ENCODE assay signal across 2 cellular contexts in the genomic region with DNA sequence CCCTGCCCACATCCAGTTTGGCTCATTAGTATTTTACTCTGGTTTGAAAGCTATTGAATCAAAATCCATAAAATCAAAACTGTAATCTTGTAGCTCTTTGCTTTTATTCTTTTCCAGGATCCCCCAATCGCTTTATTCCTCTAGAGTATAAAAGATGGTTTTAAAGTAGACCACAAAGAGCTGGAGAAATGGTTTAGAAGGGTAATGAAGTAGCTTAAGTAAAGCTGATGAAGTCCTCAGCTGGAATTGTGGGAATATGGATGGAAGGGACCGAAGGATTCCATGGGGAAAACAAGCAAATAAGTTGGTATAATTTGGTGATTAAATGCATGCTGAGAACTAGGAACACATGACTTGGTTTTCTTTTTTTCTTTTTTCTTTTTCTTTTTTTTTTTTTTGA.
TF ChIP-seq lines count a peak whose summit lies in the region.

No MANE protein-coding gene starts in this region.

TF ChIP-seq in SK-N-SH, 30 proteins besides CTCF, POLR2A, EP300 and RAD21 (continued from another document):
- TF ChIP-seq, protein P1, sequence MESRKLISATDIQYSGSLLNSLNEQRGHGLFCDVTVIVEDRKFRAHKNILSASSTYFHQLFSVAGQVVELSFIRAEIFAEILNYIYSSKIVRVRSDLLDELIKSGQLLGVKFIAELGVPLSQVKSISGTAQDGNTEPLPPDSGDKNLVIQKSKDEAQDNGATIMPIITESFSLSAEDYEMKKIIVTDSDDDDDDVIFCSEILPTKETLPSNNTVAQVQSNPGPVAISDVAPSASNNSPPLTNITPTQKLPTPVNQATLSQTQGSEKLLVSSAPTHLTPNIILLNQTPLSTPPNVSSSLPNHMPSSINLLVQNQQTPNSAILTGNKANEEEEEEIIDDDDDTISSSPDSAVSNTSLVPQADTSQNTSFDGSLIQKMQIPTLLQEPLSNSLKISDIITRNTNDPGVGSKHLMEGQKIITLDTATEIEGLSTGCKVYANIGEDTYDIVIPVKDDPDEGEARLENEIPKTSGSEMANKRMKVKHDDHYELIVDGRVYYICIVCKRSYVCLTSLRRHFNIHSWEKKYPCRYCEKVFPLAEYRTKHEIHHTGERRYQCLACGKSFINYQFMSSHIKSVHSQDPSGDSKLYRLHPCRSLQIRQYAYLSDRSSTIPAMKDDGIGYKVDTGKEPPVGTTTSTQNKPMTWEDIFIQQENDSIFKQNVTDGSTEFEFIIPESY (IDR thresholded peaks at IDR 0.05; ENCODE audit: borderline replicate concordance, low read depth), result no peak
- TF ChIP-seq EZH2phosphoT487 (IDR thresholded peaks at IDR 0.05; ENCODE audit: borderline replicate concordance, low read depth), result no peak
- TF ChIP-seq MXI1 (IDR thresholded peaks at IDR 0.05; ENCODE audit: low read depth, low read length), result no peak

TF ChIP-seq in SK-N-SH treated with all-trans-retinoic acid at 6 μM for 48 hours, 23 proteins besides CTCF, POLR2A, EP300 and RAD21 (continued from another document):
- TF ChIP-seq, protein P2, sequence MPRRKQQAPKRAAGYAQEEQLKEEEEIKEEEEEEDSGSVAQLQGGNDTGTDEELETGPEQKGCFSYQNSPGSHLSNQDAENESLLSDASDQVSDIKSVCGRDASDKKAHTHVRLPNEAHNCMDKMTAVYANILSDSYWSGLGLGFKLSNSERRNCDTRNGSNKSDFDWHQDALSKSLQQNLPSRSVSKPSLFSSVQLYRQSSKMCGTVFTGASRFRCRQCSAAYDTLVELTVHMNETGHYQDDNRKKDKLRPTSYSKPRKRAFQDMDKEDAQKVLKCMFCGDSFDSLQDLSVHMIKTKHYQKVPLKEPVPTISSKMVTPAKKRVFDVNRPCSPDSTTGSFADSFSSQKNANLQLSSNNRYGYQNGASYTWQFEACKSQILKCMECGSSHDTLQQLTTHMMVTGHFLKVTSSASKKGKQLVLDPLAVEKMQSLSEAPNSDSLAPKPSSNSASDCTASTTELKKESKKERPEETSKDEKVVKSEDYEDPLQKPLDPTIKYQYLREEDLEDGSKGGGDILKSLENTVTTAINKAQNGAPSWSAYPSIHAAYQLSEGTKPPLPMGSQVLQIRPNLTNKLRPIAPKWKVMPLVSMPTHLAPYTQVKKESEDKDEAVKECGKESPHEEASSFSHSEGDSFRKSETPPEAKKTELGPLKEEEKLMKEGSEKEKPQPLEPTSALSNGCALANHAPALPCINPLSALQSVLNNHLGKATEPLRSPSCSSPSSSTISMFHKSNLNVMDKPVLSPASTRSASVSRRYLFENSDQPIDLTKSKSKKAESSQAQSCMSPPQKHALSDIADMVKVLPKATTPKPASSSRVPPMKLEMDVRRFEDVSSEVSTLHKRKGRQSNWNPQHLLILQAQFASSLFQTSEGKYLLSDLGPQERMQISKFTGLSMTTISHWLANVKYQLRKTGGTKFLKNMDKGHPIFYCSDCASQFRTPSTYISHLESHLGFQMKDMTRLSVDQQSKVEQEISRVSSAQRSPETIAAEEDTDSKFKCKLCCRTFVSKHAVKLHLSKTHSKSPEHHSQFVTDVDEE (CRISPR knock-in tag; IDR thresholded peaks at IDR 0.05), result no peak
- TF ChIP-seq ZC3H10 (CRISPR knock-in tag; IDR thresholded peaks at IDR 0.05), result no peak
- no peak for TF ChIP-seq OSR1 (CRISPR knock-in tag; IDR thresholded peaks at IDR 0.05)
- no peak for TF ChIP-seq ZNF565 (CRISPR knock-in tag; conservative IDR thresholded peaks at IDR 0.05; ENCODE audit: low read depth)
- no peak for TF ChIP-seq ZFP30 (CRISPR knock-in tag; IDR thresholded peaks at IDR 0.05)
- TF ChIP-seq GLIS3 (CRISPR knock-in tag; IDR thresholded peaks at IDR 0.05), result no peak
